23 cellular contexts compared by ENCODE assay signal in the genomic region with DNA sequence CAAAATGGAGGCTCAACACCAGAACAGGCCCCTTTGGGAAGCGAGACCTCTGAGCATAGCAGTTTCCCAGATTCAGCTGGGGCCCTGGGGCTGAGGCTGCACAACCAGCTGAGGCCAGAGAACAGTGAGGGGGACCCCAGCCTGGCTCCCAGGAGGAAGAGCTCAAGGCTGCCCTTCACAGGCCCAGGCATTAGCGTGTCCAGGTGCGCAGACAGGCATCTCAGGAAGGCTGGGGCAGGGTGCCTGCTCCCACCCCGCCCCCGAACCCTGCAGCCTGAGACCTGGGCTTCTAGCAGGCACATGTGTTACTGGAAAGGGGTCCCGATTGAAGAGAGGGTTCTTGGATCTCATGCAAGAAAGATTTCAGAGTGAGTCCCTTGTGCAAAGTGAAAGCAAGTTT.
"Had no signal": no experiment of that assay in that cellular context is flagged by ENCODE, and none has a peak within 500 bp of the region (broad histone marks: within the 10 kb centered on the region; RNA-seq: fewer than 3 reads in every experiment).

No MANE protein-coding gene starts in this region.

- H3K4me1 Mint-ChIP-seq: memory B cell, mesothelial cell of epicardium had no signal

- H3K27me3 ChIP-seq: right lobe of liver, tibial nerve, upper lobe of right lung, uterus had no signal

- H3K36me3 Mint-ChIP-seq: memory B cell; mesothelial cell of epicardium; naive B cell; natural killer cell treated with Interleukin-12 subunit alpha and Interleukin-12 subunit beta and Interleukin-15 and Interleukin-18, amount 100 ng/mL, for 72 hours; stimulated activated naive B cell treated with anti-CD40 and anti-IgM and Interleukin-4, amounts not matched to agents 10 μg/mL and 1 μg/mL and 100 μg/mL, for 72 hours had no signal

- H3K36me3 ChIP-seq: right lobe of liver, thoracic aorta, tibial nerve, upper lobe of right lung, uterus had no signal

- H3K79me2 ChIP-seq: parathyroid adenoma had no signal

- H3K4me1 ChIP-seq: right lobe of liver had no signal

- H3K27ac ChIP-seq: parathyroid adenoma, right lobe of liver, thoracic aorta, tibial nerve, upper lobe of right lung, uterus had no signal

- FAIRE-seq: frontal cortex, kidney, small intestine had no signal

- H3K9me3 ChIP-seq: mucosa of descending colon, right lobe of liver, thoracic aorta, upper lobe of right lung, uterus had no signal

- H2AFZ ChIP-seq: parathyroid adenoma had no signal

- H3K27ac Mint-ChIP-seq: effector memory CD8-positive, alpha-beta T cell; memory B cell; mesothelial cell of epicardium; natural killer cell treated with Interleukin-12 subunit alpha and Interleukin-12 subunit beta and Interleukin-15 and Interleukin-18, amount 100 ng/mL, for 72 hours; progenitor cell of endocrine pancreas; stimulated activated naive B cell treated with anti-CD40 and anti-IgM and Interleukin-4, amounts not matched to agents 10 μg/mL and 1 μg/mL and 100 μg/mL, for 72 hours; stimulated activated naive CD8-positive, alpha-beta T cell treated with anti-CD3 and anti-CD28 coated beads, Interleukin-15, Interleukin-2, amounts not matched to agents 100 ng/mL and 50 ng/mL, for 24 hours had no signal

- H3K4me3 Mint-ChIP-seq: effector memory CD8-positive, alpha-beta T cell; memory B cell; mesothelial cell of epicardium; natural killer cell treated with Interleukin-12 subunit alpha and Interleukin-12 subunit beta and Interleukin-15 and Interleukin-18, amount 100 ng/mL, for 72 hours; neural crest cell; stimulated activated naive B cell treated with anti-CD40 and anti-IgM and Interleukin-4, amounts not matched to agents 10 μg/mL and 1 μg/mL and 100 μg/mL, for 72 hours; stimulated activated naive CD8-positive, alpha-beta T cell treated with anti-CD3 and anti-CD28 coated beads, Interleukin-15, Interleukin-2, amounts not matched to agents 100 ng/mL and 50 ng/mL, for 24 hours had no signal

- H3K9me3 Mint-ChIP-seq: effector memory CD8-positive, alpha-beta T cell; memory B cell; mesothelial cell of epicardium; naive B cell; natural killer cell treated with Interleukin-12 subunit alpha and Interleukin-12 subunit beta and Interleukin-15 and Interleukin-18, amount 100 ng/mL, for 72 hours; neural crest cell; stimulated activated naive B cell treated with anti-CD40 and anti-IgM and Interleukin-4, amounts not matched to agents 10 μg/mL and 1 μg/mL and 100 μg/mL, for 72 hours; stimulated activated naive CD8-positive, alpha-beta T cell treated with anti-CD3 and anti-CD28 coated beads, Interleukin-15, Interleukin-2, amounts not matched to agents 100 ng/mL and 50 ng/mL, for 24 hours had no signal

- H3K4me3 ChIP-seq: lung, mucosa of descending colon, right lobe of liver, thoracic aorta, tibial nerve, upper lobe of right lung, uterus had no signal

- H3K27me3 Mint-ChIP-seq: natural killer cell treated with Interleukin-12 subunit alpha and Interleukin-12 subunit beta and Interleukin-15 and Interleukin-18, amount 100 ng/mL, for 72 hours; stimulated activated naive B cell treated with anti-CD40 and anti-IgM and Interleukin-4, amounts not matched to agents 10 μg/mL and 1 μg/mL and 100 μg/mL, for 72 hours; stimulated activated naive CD8-positive, alpha-beta T cell treated with anti-CD3 and anti-CD28 coated beads, Interleukin-15, Interleukin-2, amounts not matched to agents 100 ng/mL and 50 ng/mL, for 24 hours had no signal

- DNase-seq: cortex of kidney; effector memory CD8-positive, alpha-beta T cell; kidney; mucosa of descending colon; naive B cell; right lobe of liver; small intestine; stimulated activated CD4-positive, alpha-beta T cell treated with anti-CD3 and anti-CD28 coated beads, Interleukin-15, amount 100 ng/mL, for 24 hours; stimulated activated CD4-positive, alpha-beta T cell treated with anti-CD3 and anti-CD28 coated beads, Interleukin-2, amount 100 ng/mL, for 48 hours; stimulated activated naive B cell treated with anti-CD40 and anti-IgM and Interleukin-4, amounts not matched to agents 10 μg/mL and 1 μg/mL and 100 μg/mL, for 72 hours; upper lobe of right lung; uterus had no signal

- H3K9ac ChIP-seq: parathyroid adenoma had no signal
